8 cellular contexts compared by ENCODE assay signal in the genomic region with DNA sequence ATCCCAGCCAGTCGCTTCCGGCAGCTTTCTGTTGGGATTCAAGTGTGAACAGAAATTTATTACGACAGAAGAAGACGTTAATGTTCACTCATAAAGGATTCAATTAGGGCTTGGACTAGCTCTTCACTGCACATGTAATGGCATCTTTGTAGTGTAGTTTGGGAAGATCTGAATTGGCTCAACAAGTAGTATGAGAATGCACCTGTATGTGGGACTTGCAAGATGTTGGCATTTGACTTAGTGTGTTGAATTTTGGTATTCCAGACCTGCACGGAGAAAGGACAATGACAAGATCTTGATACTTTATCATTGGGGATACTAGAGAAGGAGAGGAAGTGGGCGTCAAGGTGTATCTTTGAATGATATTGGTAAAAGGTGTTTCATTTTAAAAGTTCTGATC. TPM values are rescaled to one million over a fixed set of nuclear protein-coding genes. Genes with fewer than 3 reads are reported as not detected.
DNase-seq lines count a peak whose midpoint lies in the region; ATAC-seq, FAIRE-seq and TF ChIP-seq lines count a peak whose summit lies in the region.

No MANE protein-coding gene starts in this region.

- DNase-seq in GM12891 (ENCODE audit: insufficient read length, low spot score) = no peak
- no peak for DNase-seq in T-helper 2 cell treated with Interferon-gamma antibody and Interleukin-4, amounts not matched to agents 5 μg/mL and 100 μg/mL, for 36 hours (ENCODE audit: low spot score)
- DNase-seq in foreskin fibroblast = peak in 1 of 2 donors; percentile 3
- DNase-seq in skeletal muscle cell (ENCODE audit: low read depth) = no peak
- no peak for DNase-seq in stimulated activated naive CD4-positive, alpha-beta T cell (lab: John Stamatoyannopoulos, UW)
- DNase-seq in superior temporal gyrus (ENCODE audit: extremely low spot score) = no peak
- DNase-seq in hepatic stellate cell (ENCODE audit: low spot score) = no peak

- peak; percentile 79 for FAIRE-seq in GM12891 (lab: Jason Lieb, UNC)

- peaks cover 30% of the 10 kb centered on the region for H3K36me3 Mint-ChIP-seq in T-helper 2 cell treated with Interferon-gamma antibody and Interleukin-4, amounts not matched to agents 5 μg/mL and 100 μg/mL, for 36 hours (ENCODE audit: low read depth)

- H3K4me1 Mint-ChIP-seq in T-helper 2 cell treated with Interferon-gamma antibody and Interleukin-4, amounts not matched to agents 5 μg/mL and 100 μg/mL, for 36 hours (ENCODE audit: low read depth) = peaks cover 40% of the 10 kb centered on the region

- H3K4me3 ChIP-seq in foreskin fibroblast (ENCODE audit: low read depth in 1 of 2, low read length in 2 of 2) = peak overlapping the region; percentile 75 to 97
- H3K4me3 ChIP-seq in skeletal muscle cell (ENCODE audit: low read depth, low read length) = peak overlapping the region; percentile 95

- H3K27me3 Mint-ChIP-seq in T-helper 2 cell treated with Interferon-gamma antibody and Interleukin-4, amounts not matched to agents 5 μg/mL and 100 μg/mL, for 36 hours (ENCODE audit: low read depth) = peaks cover 13% of the 10 kb centered on the region

- H3K27ac Mint-ChIP-seq in T-helper 2 cell treated with Interferon-gamma antibody and Interleukin-4, amounts not matched to agents 5 μg/mL and 100 μg/mL, for 36 hours = peak overlapping the region; percentile 85

- TF ChIP-seq POLR2A in GM12891 (IDR thresholded peaks at IDR 0.05; ENCODE audit: low read depth, low read length) = no peak

- H3K9me3 Mint-ChIP-seq in T-helper 2 cell treated with Interferon-gamma antibody and Interleukin-4, amounts not matched to agents 5 μg/mL and 100 μg/mL, for 36 hours = no peaks in the 10 kb centered on the region

- ATAC-seq in HG02610 (IDR thresholded peaks at IDR 0.05; ENCODE audit: unreplicated experiment) = no peak

- H3K4me3 Mint-ChIP-seq in T-helper 2 cell treated with Interferon-gamma antibody and Interleukin-4, amounts not matched to agents 5 μg/mL and 100 μg/mL, for 36 hours = peak overlapping the region; percentile 90

- no peak for TF ChIP-seq CTCF in foreskin fibroblast (IDR thresholded peaks at IDR 0.05; ENCODE audit: low read depth, low read length)

TF ChIP-seq in GM12891, 5 proteins besides CTCF, POLR2A, EP300 and RAD21:
- TF ChIP-seq SPI1 (IDR thresholded peaks at IDR 0.05; ENCODE audit: low read depth, low read length) (peak; percentile 44), POU2F2 (IDR thresholded peaks at IDR 0.05; ENCODE audit: low read depth, low read length) (no peak)
TF ChIP-seq in GM12891: peak in this region for 1.

RNA-seq across cellular contexts. Expression of a gene that starts 1.2 kb away (rescaled TPM):
- polyA plus RNA-seq in GM12891 (2012; ENCODE audit: low read depth, missing spikeins) = 71.8 TPM

RNA-seq across cellular contexts. Expression of a gene that starts 41.3 kb away (rescaled TPM):
- polyA plus RNA-seq in GM12891 (2012; ENCODE audit: low read depth, missing spikeins) = 20.3 TPM
